Comparison of ENCODE assay signal across 9 cellular contexts in genomic region chr16:68490829-68491575, GRCh38. TPM values are rescaled to one million over a fixed set of nuclear protein-coding genes. Genes with fewer than 3 reads are reported as not detected.
DNase-seq lines count a peak whose midpoint lies in the region; ATAC-seq lines count a peak whose summit lies in the region.
"Had no signal": no experiment of that assay in that cellular context is flagged by ENCODE, and none has a peak within 500 bp of the region (broad histone marks: within the 10 kb centered on the region; RNA-seq: fewer than 3 reads in every experiment).

No MANE protein-coding gene starts in this region.

- DNase-seq in NCI-H1417 (lab: John Stamatoyannopoulos, UW) (peak; percentile 31 to 74 (median 63)), NCI-H1417 treated with DMSO at 0.1 percent for 48 hours (lab: John Stamatoyannopoulos, UW) (no peak), NCI-H2196 (lab: John Stamatoyannopoulos, UW; ENCODE audit: unreplicated experiment) (peak; percentile 65), NCI-H1694 (lab: John Stamatoyannopoulos, UW) (no peak)

- ATAC-seq in esophagus mucosa (peak; percentile 94), HG03469 (IDR thresholded peaks at IDR 0.05; ENCODE audit: unreplicated experiment) (no peak), HG03045 (IDR thresholded peaks at IDR 0.05; ENCODE audit: unreplicated experiment) (no peak)
- ATAC-seq in stimulated activated memory B cell treated with anti-CD40 and anti-IgM and Interleukin-4, amounts not matched to agents 10 μg/mL and 1 μg/mL and 100 μg/mL, for 72 hours, result peak; percentile 80

- H3K9me3 Mint-ChIP-seq in stimulated activated memory B cell treated with anti-CD40 and anti-IgM and Interleukin-4, amounts not matched to agents 10 μg/mL and 1 μg/mL and 100 μg/mL, for 72 hours, result no peaks in the 10 kb centered on the region

- H3K27ac Mint-ChIP-seq in stimulated activated memory B cell treated with anti-CD40 and anti-IgM and Interleukin-4, amounts not matched to agents 10 μg/mL and 1 μg/mL and 100 μg/mL, for 72 hours, result no peak overlapping the region

- peaks cover 32% of the 10 kb centered on the region for H3K4me1 Mint-ChIP-seq in stimulated activated memory B cell treated with anti-CD40 and anti-IgM and Interleukin-4, amounts not matched to agents 10 μg/mL and 1 μg/mL and 100 μg/mL, for 72 hours

- H3K4me3 Mint-ChIP-seq in stimulated activated memory B cell treated with anti-CD40 and anti-IgM and Interleukin-4, amounts not matched to agents 10 μg/mL and 1 μg/mL and 100 μg/mL, for 72 hours, result no peak overlapping the region

- H3K27me3 Mint-ChIP-seq in stimulated activated memory B cell treated with anti-CD40 and anti-IgM and Interleukin-4, amounts not matched to agents 10 μg/mL and 1 μg/mL and 100 μg/mL, for 72 hours, result peaks cover 32% of the 10 kb centered on the region

- H3K36me3 Mint-ChIP-seq in stimulated activated memory B cell treated with anti-CD40 and anti-IgM and Interleukin-4, amounts not matched to agents 10 μg/mL and 1 μg/mL and 100 μg/mL, for 72 hours, result no peaks in the 10 kb centered on the region

RNA-seq across cellular contexts. Expression of gene SMPD3, which starts 42.7 kb away (rescaled TPM):
- 0.52 TPM for total RNA-seq in esophagus mucosa
- total RNA-seq: myocyte had no signal

RNA-seq across cellular contexts. Expression of gene ZFP90, which starts 48.1 kb away (rescaled TPM):
- total RNA-seq in esophagus mucosa, result 12.0 TPM

Comparison
In these comparisons a context has a peak if more than half of its experiments do, and no peak if none do; other contexts are left out.
1. DNase-seq: peak in NCI-H1417 (3 of 3) and NCI-H2196 (single experiment); none in NCI-H1417 treated with DMSO at 0.1 percent for 48 hours (single experiment) and NCI-H1694 (single experiment).
2. ATAC-seq: peak in esophagus mucosa (single experiment) and stimulated activated memory B cell treated with anti-CD40 and anti-IgM and Interleukin-4, amounts not matched to agents 10 μg/mL and 1 μg/mL and 100 μg/mL, for 72 hours (single experiment); none in HG03469 (single experiment) and HG03045 (single experiment).